Comparison of ENCODE assay signal across 10 cellular contexts in the genomic region with DNA sequence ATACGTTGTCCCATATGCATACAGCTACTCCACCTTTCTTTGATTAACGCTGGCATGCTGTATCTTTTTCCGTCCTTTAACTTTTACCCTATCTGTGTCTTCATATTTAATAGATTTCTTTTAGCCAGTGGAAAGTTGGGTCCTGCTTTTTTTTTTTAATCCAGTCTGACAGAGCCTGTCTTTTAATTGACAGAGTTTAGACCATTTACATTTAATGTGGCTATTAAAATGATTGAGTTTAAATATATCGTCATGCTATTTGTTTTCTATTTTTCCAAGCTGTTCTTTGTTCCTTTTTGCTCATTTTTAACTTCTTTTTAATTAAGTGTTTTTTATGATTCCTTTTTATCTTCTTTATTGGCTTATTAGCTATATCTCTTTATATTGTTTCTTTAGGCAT.
"Had no signal": no experiment of that assay in that cellular context is flagged by ENCODE, and none has a peak within 500 bp of the region (broad histone marks: within the 10 kb centered on the region; RNA-seq: fewer than 3 reads in every experiment).

No MANE protein-coding gene starts in this region.

- H3K4me3 Mint-ChIP-seq: HFFc6, IgD-negative memory B cell had no signal

- FAIRE-seq: HepG2 had no signal

- H2AFZ ChIP-seq: GM23248 had no signal

- ATAC-seq: HCT116, HepG2 had no signal

- H3K9me3 Mint-ChIP-seq: IgD-negative memory B cell had no signal

- H3K9me3 ChIP-seq: HAP-1 had no signal

- H3K4me3 ChIP-seq: GM23248, HAP-1 had no signal

- DNase-seq: GM23248, GOT3, H7, HFFc6, KG1 had no signal

- H3K27ac ChIP-seq: GM23248, HL-60 had no signal

- H3K36me3 ChIP-seq: HAP-1 had no signal

- H3K4me1 ChIP-seq: HAP-1 had no signal

- H3K27ac Mint-ChIP-seq: HFFc6, IgD-negative memory B cell had no signal

- H3K9ac ChIP-seq: GM23248 had no signal

- H3K36me3 Mint-ChIP-seq: IgD-negative memory B cell had no signal
